ENCODE assay signal across 26 cellular contexts in the genomic region with DNA sequence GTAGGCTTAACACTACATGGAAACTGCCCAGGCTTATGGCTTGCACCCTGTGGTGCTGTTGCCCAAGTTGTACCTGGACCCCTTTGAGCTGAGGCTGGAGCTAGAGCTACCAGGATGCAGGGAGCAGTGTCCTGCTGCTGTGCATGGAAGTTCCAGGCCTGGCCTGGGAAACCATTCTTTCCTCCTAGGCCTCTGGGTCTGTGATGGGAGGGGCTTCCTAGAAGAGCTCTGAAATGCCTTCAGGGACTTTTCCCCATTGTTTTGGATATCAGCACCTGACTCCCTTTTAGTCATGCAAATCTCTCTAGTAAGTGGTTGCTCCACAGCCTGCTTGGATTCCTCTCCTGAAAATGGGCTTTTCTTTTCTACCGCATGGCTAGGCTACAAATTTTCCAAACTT. TPM values are rescaled to one million over a fixed set of nuclear protein-coding genes. Genes with fewer than 3 reads are reported as not detected.
DNase-seq lines count a peak whose midpoint lies in the region; ATAC-seq and TF ChIP-seq lines count a peak whose summit lies in the region.
"Had no signal": no experiment of that assay in that cellular context is flagged by ENCODE, and none has a peak within 500 bp of the region (broad histone marks: within the 10 kb centered on the region; RNA-seq: fewer than 3 reads in every experiment).

No MANE protein-coding gene starts in this region.

- H3K4me1 Mint-ChIP-seq in GM23338, result peaks cover 2% of the 10 kb centered on the region; the same call in 1 of the 3 replicates
- H3K4me1 Mint-ChIP-seq in activated naive CD8-positive, alpha-beta T cell treated with anti-CD3 and anti-CD28 coated beads for 36 hours, result peaks cover 53% of the 10 kb centered on the region
- H3K4me1 Mint-ChIP-seq in naive thymus-derived CD4-positive, alpha-beta T cell, result peaks cover 47 to 78% (median 71%) of the 10 kb centered on the region in 7 donors

- H3K4me3 Mint-ChIP-seq in GM23338, result no peak overlapping the region
- no peak overlapping the region for H3K4me3 Mint-ChIP-seq in activated naive CD8-positive, alpha-beta T cell treated with anti-CD3 and anti-CD28 coated beads for 36 hours
- peak overlapping the region in 5 of 10 donors; percentile 54 to 79 (median 69) for H3K4me3 Mint-ChIP-seq in naive thymus-derived CD4-positive, alpha-beta T cell
- H3K4me3 Mint-ChIP-seq: B cell had no signal

- H3K9me2 ChIP-seq in GM23338 (ENCODE audit: insufficient read depth) (peaks cover 7% of the 10 kb centered on the region; the same call in 1 of the 2 replicates), hepatocyte (replicated peaks; ENCODE audit: insufficient read depth) (no peaks in the 10 kb centered on the region)

- intact Hi-C loops in naive thymus-derived CD4-positive, alpha-beta T cell (cut with micrococcal nuclease), result loop anchor here (5.0 to 10.0 kb wide), 6 partner anchors 33 to 1765 kb away; a partner anchor contains a TSS

- H3K27me3 ChIP-seq in BLaER1 treated with 17β-estradiol and CSF1 and Interleukin-3, amounts not matched to agents 10 nM and 100 nM, result no peaks in the 10 kb centered on the region
- no peaks in the 10 kb centered on the region for H3K27me3 ChIP-seq in GM23338 (ENCODE audit: insufficient read depth)
- no peaks in the 10 kb centered on the region for H3K27me3 ChIP-seq in naive thymus-derived CD4-positive, alpha-beta T cell (ENCODE audit: control insufficient read depth in 2 of 2, insufficient read depth in 2 of 2, low read length in 2 of 2)
- no peaks in the 10 kb centered on the region for H3K27me3 ChIP-seq in hepatocyte

- CTCF ChIA-PET in naive thymus-derived CD4-positive, alpha-beta T cell (lab: Charles Lee), result interaction anchor here (1.2 kb wide), 1 partner anchor 116 kb away, joined by 4 read pairs; no protein-coding TSS in a partner anchor

- H3K4me2 ChIP-seq in BLaER1 treated with 17β-estradiol and CSF1 and Interleukin-3, amounts not matched to agents 10 nM and 100 nM, result peak overlapping the region in 8 of 11 experiments; percentile 85 to 97 (median 89); a peak in 9 of 22 replicates
- H3K4me2 ChIP-seq in GM23338, result no peak overlapping the region
- H3K4me2 ChIP-seq in hepatocyte, result no peak overlapping the region
- H3K4me2 ChIP-seq: KMS-11, PC-9 had no signal

- no peak for ATAC-seq in GM23338
- ATAC-seq in naive thymus-derived CD4-positive, alpha-beta T cell, result no peak
- ATAC-seq: Right ventricle myocardium inferior, T-cell had no signal

- no peak overlapping the region for H3K27ac Mint-ChIP-seq in GM23338
- H3K27ac Mint-ChIP-seq in activated naive CD8-positive, alpha-beta T cell treated with anti-CD3 and anti-CD28 coated beads for 36 hours, result peak overlapping the region; percentile 13
- peak overlapping the region in 6 of 9 donors; percentile 20 to 96 (median 85) for H3K27ac Mint-ChIP-seq in naive thymus-derived CD4-positive, alpha-beta T cell
- H3K27ac Mint-ChIP-seq: B cell had no signal

- H3K4me3 ChIP-seq in BLaER1 treated with 17β-estradiol and CSF1 and Interleukin-3, amounts not matched to agents 10 nM and 100 nM, result peak overlapping the region in 5 of 10 experiments; percentile 2 to 46 (median 15); a peak in 7 of 20 replicates
- H3K4me3 ChIP-seq in GM23338, result no peak overlapping the region
- H3K4me3 ChIP-seq in naive thymus-derived CD4-positive, alpha-beta T cell (ENCODE audit: low read length), result peak overlapping the region; percentile 24
- no peak overlapping the region for H3K4me3 ChIP-seq in hepatocyte
- H3K4me3 ChIP-seq: GM23248, HAP-1, PC-9 had no signal

- peaks cover 35 to 47% (median 43%) of the 10 kb centered on the region in 11 experiments for H3K9me3 ChIP-seq in BLaER1 treated with 17β-estradiol and CSF1 and Interleukin-3, amounts not matched to agents 10 nM and 100 nM (replicated peaks in 1 of 11)
- peaks cover 0 to 12% (median 6%) of the 10 kb centered on the region in 3 experiments for H3K9me3 ChIP-seq in naive thymus-derived CD4-positive, alpha-beta T cell (ENCODE audit: control insufficient read depth in 2 of 3, low read length in 3 of 3)
- no peaks in the 10 kb centered on the region for H3K9me3 ChIP-seq in hepatocyte (ENCODE audit: low read depth)

- H3K27me3 Mint-ChIP-seq in GM23338 (ENCODE audit: insufficient read depth, low read depth, poor library complexity), result peaks cover 8% of the 10 kb centered on the region
- H3K27me3 Mint-ChIP-seq in activated naive CD8-positive, alpha-beta T cell treated with anti-CD3 and anti-CD28 coated beads for 36 hours, result peaks cover 5% of the 10 kb centered on the region
- peaks cover 0 to 2% (median 0%) of the 10 kb centered on the region in 5 donors for H3K27me3 Mint-ChIP-seq in naive thymus-derived CD4-positive, alpha-beta T cell
- H3K27me3 Mint-ChIP-seq: CD4-positive, CD25-positive, alpha-beta regulatory T cell; T-cell had no signal

- H3K36me3 ChIP-seq in BLaER1 treated with 17β-estradiol and CSF1 and Interleukin-3, amounts not matched to agents 10 nM and 100 nM, result peaks cover 0 to 18% (median 8%) of the 10 kb centered on the region in 11 experiments; a peak in 8 of 22 replicates
- H3K36me3 ChIP-seq in GM23338 (ENCODE audit: insufficient read depth), result peaks cover 15% of the 10 kb centered on the region
- no peaks in the 10 kb centered on the region for H3K36me3 ChIP-seq in naive thymus-derived CD4-positive, alpha-beta T cell (ENCODE audit: control insufficient read depth in 2 of 3, insufficient read depth in 3 of 3, low read length in 3 of 3)
- H3K36me3 ChIP-seq in hepatocyte (replicated peaks; ENCODE audit: insufficient read depth, low read depth), result no peaks in the 10 kb centered on the region
- H3K36me3 ChIP-seq: HAP-1 had no signal

- peak overlapping the region in 8 of 11 experiments; percentile 17 to 95 (median 92); a peak in 14 of 22 replicates for H3K27ac ChIP-seq in BLaER1 treated with 17β-estradiol and CSF1 and Interleukin-3, amounts not matched to agents 10 nM and 100 nM
- H3K27ac ChIP-seq in GM23338 (ENCODE audit: low read depth) (no peak overlapping the region), hepatocyte (no peak overlapping the region)
- no peak overlapping the region for H3K27ac ChIP-seq in naive thymus-derived CD4-positive, alpha-beta T cell (ENCODE audit: low read depth, low read length)
- H3K27ac ChIP-seq: GM23248, KMS-11, PC-9 had no signal

- H3F3A ChIP-seq in GM23338 (replicated peaks; ENCODE audit: low read depth), result no peaks in the 10 kb centered on the region

- H3K79me2 ChIP-seq in GM23338 (replicated peaks; ENCODE audit: insufficient read depth) (no peaks in the 10 kb centered on the region), hepatocyte (no peaks in the 10 kb centered on the region)

- no peaks in the 10 kb centered on the region for H4K20me1 ChIP-seq in BLaER1 treated with 17β-estradiol and CSF1 and Interleukin-3, amounts not matched to agents 10 nM and 100 nM
- H4K20me1 ChIP-seq in GM23338 (replicated peaks; ENCODE audit: insufficient read depth), result no peaks in the 10 kb centered on the region
- no peaks in the 10 kb centered on the region for H4K20me1 ChIP-seq in hepatocyte (ENCODE audit: insufficient read depth, poor library complexity, severe bottlenecking)

- peaks cover 56% of the 10 kb centered on the region for H3K9me3 Mint-ChIP-seq in GM23338
- peaks cover 38% of the 10 kb centered on the region for H3K9me3 Mint-ChIP-seq in activated naive CD8-positive, alpha-beta T cell treated with anti-CD3 and anti-CD28 coated beads for 36 hours
- peaks cover 0 to 38% (median 26%) of the 10 kb centered on the region in 11 donors for H3K9me3 Mint-ChIP-seq in naive thymus-derived CD4-positive, alpha-beta T cell

- 95% methylated on average over 1 of the region's 1 CpG for WGBS in hepatocyte (ENCODE audit: low lambda C conversion rate, missing lambda C conversion rate)

- H3K36me3 Mint-ChIP-seq in GM23338 (ENCODE audit: low read depth), result peaks cover 46% of the 10 kb centered on the region
- peaks cover 48% of the 10 kb centered on the region for H3K36me3 Mint-ChIP-seq in activated naive CD8-positive, alpha-beta T cell treated with anti-CD3 and anti-CD28 coated beads for 36 hours
- H3K36me3 Mint-ChIP-seq in naive thymus-derived CD4-positive, alpha-beta T cell, result peaks cover 0 to 50% (median 21%) of the 10 kb centered on the region in 5 donors
- H3K36me3 Mint-ChIP-seq: T-cell had no signal

- H2AFZ ChIP-seq in GM23338 (no peak overlapping the region), hepatocyte (no peak overlapping the region)
- H2AFZ ChIP-seq: GM23248, PC-9 had no signal

- no peak overlapping the region for H3K9ac ChIP-seq in BLaER1 treated with 17β-estradiol and CSF1 and Interleukin-3, amounts not matched to agents 10 nM and 100 nM
- H3K9ac ChIP-seq: GM23248, KMS-11 had no signal

- DNase-seq in GM23338 (ENCODE audit: low spot score) (peak; percentile 66), hepatocyte (ENCODE audit: low spot score) (no peak), OCI-M2 (lab: John Stamatoyannopoulos, UW; ENCODE audit: unreplicated experiment) (no peak), NCI-H1694 treated with DMSO at 0.1 percent for 48 hours (lab: John Stamatoyannopoulos, UW) (no peak)
- DNase-seq in activated naive CD8-positive, alpha-beta T cell treated with anti-CD3 and anti-CD28 coated beads for 36 hours, result no peak
- DNase-seq in naive thymus-derived CD4-positive, alpha-beta T cell, result no peak
- DNase-seq: CD4-positive, CD25-positive, alpha-beta regulatory T cell; GM23248; IMR-90; NCI-H1048; NCI-H1417 treated with DMSO at 0.1 percent for 48 hours; NCI-H187; NCI-H2081 treated with DMSO at 0.1 percent for 48 hours; NCI-H2171; NCI-H345; NCI-H510A treated with DMSO at 0.1 percent for 48 hours; NCI-H748 treated with DMSO at 0.1 percent for 48 hours; PC-9; T-cell had no signal

- TF ChIP-seq CTCF in GM23338 (conservative IDR thresholded peaks at IDR 0.05; ENCODE audit: low read depth in 2 of 2) (no peak), hepatocyte (IDR thresholded peaks at IDR 0.05; ENCODE audit: poor library complexity) (no peak)

- POLR2A ChIA-PET in naive thymus-derived CD4-positive, alpha-beta T cell (lab: Charles Lee), result no interaction called here

- H3K4me1 ChIP-seq in BLaER1 treated with 17β-estradiol and CSF1 and Interleukin-3, amounts not matched to agents 10 nM and 100 nM, result peaks cover 54 to 60% (median 59%) of the 10 kb centered on the region in 10 experiments
- H3K4me1 ChIP-seq in GM23338 (ENCODE audit: insufficient read depth) (no peaks in the 10 kb centered on the region), hepatocyte (ENCODE audit: insufficient read depth) (no peaks in the 10 kb centered on the region)
- peaks cover 34 to 59% of the 10 kb centered on the region in 2 donors for H3K4me1 ChIP-seq in naive thymus-derived CD4-positive, alpha-beta T cell (ENCODE audit: control insufficient read depth in 2 of 2, insufficient read depth in 2 of 2, low read length in 2 of 2)
- H3K4me1 ChIP-seq: HAP-1 had no signal

TF ChIP-seq in GM23338, 12 proteins besides CTCF, POLR2A, EP300 and RAD21 (continues in another document):
- TF ChIP-seq NANOG (IDR thresholded peaks at IDR 0.05; ENCODE audit: borderline replicate concordance), result 0 out of 2 replicates have a peak, but pooled peaks have one; percentile 14

RNA-seq across cellular contexts. Expression of a gene that starts 7.9 kb away (rescaled TPM):
- total RNA-seq in GM23338 (2014; rRNA removed; shearing (Covaris generic)), result 5.9 and 6.8 TPM in 2 replicates
- polyA plus RNA-seq in GM23338 (2016; fragmentation: Nextera tagmentation; extraction: Ambion mirVana) (7.0 and 8.8 TPM in 2 replicates), hepatocyte (2.2 and 2.4 TPM in 2 replicates)
- total RNA-seq in activated naive CD8-positive, alpha-beta T cell treated with anti-CD3 and anti-CD28 coated beads for 36 hours, result 10 to 100 TPM; 40.2 to 41.2 TPM
- 10 to 100 TPM in 3 of 5 experiments, 1 to 10 TPM in 2; 5.6 to 26.3 (median 12.9) TPM for total RNA-seq in naive thymus-derived CD4-positive, alpha-beta T cell
- 1 to 10 TPM; 5.0 to 8.0 TPM for polyA plus RNA-seq in naive thymus-derived CD4-positive, alpha-beta T cell
- 1.9 and 2.5 TPM in 2 replicates for total RNA-seq in hepatocyte
- total RNA-seq: A673, B cell, G401, GM23248, IMR-90, PC-9 had no signal
- polyA plus RNA-seq: GM23248, IMR-90 had no signal

Comparison
In these comparisons a context has a peak if more than half of its experiments do, and no peak if none do; other contexts are left out.
1. H3K27ac ChIP-seq: peak in BLaER1 treated with 17β-estradiol and CSF1 and Interleukin-3, amounts not matched to agents 10 nM and 100 nM (8 of 11); none in GM23338 (single experiment), naive thymus-derived CD4-positive, alpha-beta T cell (single experiment) and hepatocyte (single experiment).
2. H3K4me2 ChIP-seq: peak in BLaER1 treated with 17β-estradiol and CSF1 and Interleukin-3, amounts not matched to agents 10 nM and 100 nM (8 of 11); none in GM23338 (single experiment) and hepatocyte (single experiment).